Comparison of ENCODE assay signal across 1 cellular context in the genomic region with DNA sequence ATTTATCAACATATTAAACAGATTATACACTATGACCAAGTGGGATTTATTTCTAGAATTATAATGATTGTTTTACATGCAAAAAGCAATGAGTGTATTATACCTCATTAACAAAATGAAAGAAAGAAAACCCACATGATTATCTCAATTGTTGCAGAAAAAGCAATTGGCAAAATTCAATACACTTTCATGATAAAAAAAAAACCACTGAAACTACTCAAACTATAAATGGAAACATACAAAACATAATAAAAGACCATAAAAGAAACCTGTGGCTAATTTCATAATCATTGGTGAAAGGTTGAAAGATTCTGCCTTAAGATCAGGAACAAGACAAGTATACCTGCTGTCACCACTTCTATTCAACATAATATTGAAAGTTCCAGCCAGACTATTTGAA.
TF ChIP-seq lines count a peak whose summit lies in the region.

No MANE protein-coding gene starts in this region.

TF ChIP-seq in GM12878, 131 proteins besides CTCF, POLR2A, EP300 and RAD21 (continued from another document):
- TF ChIP-seq, protein P1, sequence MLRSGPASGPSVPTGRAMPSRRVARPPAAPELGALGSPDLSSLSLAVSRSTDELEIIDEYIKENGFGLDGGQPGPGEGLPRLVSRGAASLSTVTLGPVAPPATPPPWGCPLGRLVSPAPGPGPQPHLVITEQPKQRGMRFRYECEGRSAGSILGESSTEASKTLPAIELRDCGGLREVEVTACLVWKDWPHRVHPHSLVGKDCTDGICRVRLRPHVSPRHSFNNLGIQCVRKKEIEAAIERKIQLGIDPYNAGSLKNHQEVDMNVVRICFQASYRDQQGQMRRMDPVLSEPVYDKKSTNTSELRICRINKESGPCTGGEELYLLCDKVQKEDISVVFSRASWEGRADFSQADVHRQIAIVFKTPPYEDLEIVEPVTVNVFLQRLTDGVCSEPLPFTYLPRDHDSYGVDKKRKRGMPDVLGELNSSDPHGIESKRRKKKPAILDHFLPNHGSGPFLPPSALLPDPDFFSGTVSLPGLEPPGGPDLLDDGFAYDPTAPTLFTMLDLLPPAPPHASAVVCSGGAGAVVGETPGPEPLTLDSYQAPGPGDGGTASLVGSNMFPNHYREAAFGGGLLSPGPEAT (IDR thresholded peaks at IDR 0.05; ENCODE audit: low read depth), result 0 out of 2 replicates have a peak, but pooled peaks have one; percentile 14
- TF ChIP-seq MEF2B (IDR thresholded peaks at IDR 0.05; ENCODE audit: partially characterized antibody, poor library complexity, severe bottlenecking), result peak; percentile 92
- no peak for TF ChIP-seq EED (IDR thresholded peaks at IDR 0.05; ENCODE audit: low read depth)
- TF ChIP-seq CHD2 (IDR thresholded peaks at IDR 0.05; ENCODE audit: borderline replicate concordance, low read depth, low read length), result no peak
- TF ChIP-seq SP1 (IDR thresholded peaks at IDR 0.05; ENCODE audit: low read depth, low read length), result no peak
- no peak for TF ChIP-seq TCF3 (IDR thresholded peaks at IDR 0.05; ENCODE audit: borderline replicate concordance, insufficient read depth, low read depth, low read length)
- 0 out of 2 replicates have a peak, but pooled peaks have one; percentile 30 for TF ChIP-seq BCL11A (IDR thresholded peaks at IDR 0.05; ENCODE audit: low read depth, low read length)
- no peak for TF ChIP-seq MXI1 (IDR thresholded peaks at IDR 0.05; ENCODE audit: low read depth, low read length)
- no peak for TF ChIP-seq RB1 (IDR thresholded peaks at IDR 0.05; ENCODE audit: borderline replicate concordance)
